ENCODE assay signal across 8 cellular contexts in the genomic region with DNA sequence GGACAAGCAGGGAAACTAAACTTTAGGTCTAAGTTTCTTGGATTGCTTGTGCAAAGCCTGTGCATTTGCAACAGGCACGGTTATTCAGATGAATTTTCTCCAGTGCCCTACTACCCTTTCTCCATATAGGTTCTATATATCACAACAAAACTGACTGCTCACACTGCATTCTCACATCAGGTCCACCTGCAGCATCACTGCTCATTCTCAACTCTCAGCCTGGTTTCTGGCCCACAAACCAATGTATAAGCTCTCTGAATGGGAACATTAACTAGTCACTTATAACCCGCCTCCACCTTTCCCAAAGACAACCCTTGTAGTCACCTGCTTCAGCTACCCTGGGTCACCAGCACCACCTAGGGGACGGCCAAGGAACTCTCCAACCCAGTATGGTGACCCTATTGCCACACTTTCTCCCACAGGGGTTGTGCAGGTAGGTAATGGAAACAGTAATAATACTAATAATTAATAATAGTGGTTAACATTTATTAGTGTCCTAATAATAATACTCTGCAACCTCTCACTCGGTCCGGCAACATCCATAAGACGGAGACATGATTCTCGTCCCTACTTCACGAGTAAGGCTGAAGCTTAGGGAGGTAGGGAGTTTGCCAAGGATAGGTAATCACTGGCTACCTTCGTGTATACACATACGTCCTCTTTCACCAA.
DNase-seq lines count a peak whose midpoint lies in the region; ATAC-seq and TF ChIP-seq lines count a peak whose summit lies in the region.

No MANE protein-coding gene starts in this region.

- TF ChIP-seq POLR2A in gastrocnemius medialis (IDR thresholded peaks at IDR 0.05) = no peak

- H3K27ac ChIP-seq in gastrocnemius medialis = no peak overlapping the region

- peak; percentile 55 to 76 (median 70) for TF ChIP-seq CTCF in gastrocnemius medialis (IDR thresholded peaks at IDR 0.05 in 4 of 5, conservative IDR thresholded peaks at IDR 0.05 in 1 of 5)

- intact Hi-C loops in gastrocnemius medialis (cut with DNase I; ENCODE audit: low total_unique reads) = loop anchor here (1.0 kb wide), 1 partner anchor 121 kb away; no protein-coding TSS in a partner anchor

- CTCF ChIA-PET in HEK293T (lab: Yijun Ruan, JAX) = interaction anchor here (0.6 to 1.8 kb wide), 7 partner anchors 12 to 862 kb away, joined by 3 to 11 read pairs (median 6); no protein-coding TSS in a partner anchor

- no peaks in the 10 kb centered on the region for H3K9me3 ChIP-seq in gastrocnemius medialis

- no peak overlapping the region for H3K4me3 ChIP-seq in gastrocnemius medialis

- ATAC-seq in gastrocnemius medialis (peak; percentile 54 to 81), HG03565 (IDR thresholded peaks at IDR 0.05; ENCODE audit: unreplicated experiment) (no peak)

- in situ Hi-C loops in gastrocnemius medialis (cut with MboI; ENCODE audit: low sequenced_read_pairs in 4 of 4) = loop anchor here in 2 of 4 donors (10.0 kb wide), 2 partner anchors 116 to 126 kb away; no protein-coding TSS in a partner anchor

- H3K27me3 ChIP-seq in gastrocnemius medialis = no peaks in the 10 kb centered on the region

- POLR2A ChIA-PET in HEK293T (lab: Yijun Ruan, JAX) = no interaction called here

- no peaks in the 10 kb centered on the region for H3K4me1 ChIP-seq in gastrocnemius medialis

- DNase-seq in DMS 273 (lab: John Stamatoyannopoulos, UW; ENCODE audit: unreplicated experiment) (peak; percentile 72), DMS 273 treated with DMSO at 0.1 percent for 48 hours (lab: John Stamatoyannopoulos, UW) (no peak), HEK293T (ENCODE audit: extremely low spot score) (peak; percentile 85), NCI-H2171 treated with DMSO at 0.1 percent for 48 hours (lab: John Stamatoyannopoulos, UW) (peak; percentile 38), fibroblast of peridontal ligament (ENCODE audit: extremely low read depth) (peak; percentile 5), gastrocnemius medialis (peak in 1 of 2 donors; percentile 32)
- peak; percentile 27 for DNase-seq in activated CD8-positive, alpha-beta memory T cell treated with anti-CD3 and anti-CD28 coated beads, Interleukin-2, amount 50 U/mL, for 24 hours (ENCODE audit: extremely low read depth)

- H3K36me3 ChIP-seq in gastrocnemius medialis = peaks cover 0 to 63% of the 10 kb centered on the region in 2 donors

TF ChIP-seq in HEK293T, 16 proteins besides CTCF, POLR2A, EP300 and RAD21:
- TF ChIP-seq CTBP1 (IDR thresholded peaks at IDR 0.05; ENCODE audit: borderline replicate concordance) = no peak
- no peak for TF ChIP-seq ZNF384 (IDR thresholded peaks at IDR 0.05)
- TF ChIP-seq L3MBTL2 (conservative IDR thresholded peaks at IDR 0.05) = no peak
- no peak for TF ChIP-seq ELF4 (IDR thresholded peaks at IDR 0.05)
- no peak for TF ChIP-seq TARDBP (IDR thresholded peaks at IDR 0.05)
- TF ChIP-seq BHLHE40 (IDR thresholded peaks at IDR 0.05; ENCODE audit: borderline replicate concordance) = no peak
- no peak for TF ChIP-seq FOXA1 (IDR thresholded peaks at IDR 0.05)
- no peak for TF ChIP-seq SUZ12 (IDR thresholded peaks at IDR 0.05)
- TF ChIP-seq, protein P1, sequence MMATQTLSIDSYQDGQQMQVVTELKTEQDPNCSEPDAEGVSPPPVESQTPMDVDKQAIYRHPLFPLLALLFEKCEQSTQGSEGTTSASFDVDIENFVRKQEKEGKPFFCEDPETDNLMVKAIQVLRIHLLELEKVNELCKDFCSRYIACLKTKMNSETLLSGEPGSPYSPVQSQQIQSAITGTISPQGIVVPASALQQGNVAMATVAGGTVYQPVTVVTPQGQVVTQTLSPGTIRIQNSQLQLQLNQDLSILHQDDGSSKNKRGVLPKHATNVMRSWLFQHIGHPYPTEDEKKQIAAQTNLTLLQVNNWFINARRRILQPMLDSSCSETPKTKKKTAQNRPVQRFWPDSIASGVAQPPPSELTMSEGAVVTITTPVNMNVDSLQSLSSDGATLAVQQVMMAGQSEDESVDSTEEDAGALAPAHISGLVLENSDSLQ (IDR thresholded peaks at IDR 0.05) = no peak
- no peak for TF ChIP-seq LEF1 (IDR thresholded peaks at IDR 0.05; ENCODE audit: borderline replicate concordance)
- no peak for TF ChIP-seq ARNT (IDR thresholded peaks at IDR 0.05)
- TF ChIP-seq NFRKB (IDR thresholded peaks at IDR 0.05) = no peak
- TF ChIP-seq HDGF (IDR thresholded peaks at IDR 0.05; ENCODE audit: borderline replicate concordance) = no peak
- no peak for TF ChIP-seq SP1 (IDR thresholded peaks at IDR 0.05)
- TF ChIP-seq FOXK2 (IDR thresholded peaks at IDR 0.05) = no peak
- TF ChIP-seq FOXM1 (IDR thresholded peaks at IDR 0.05; ENCODE audit: borderline replicate concordance) = no peak
